In genomic region chr12:13268606-13269005, GRCh38 we compare ENCODE assay signal across 19 cellular contexts.
DNase-seq lines count a peak whose midpoint lies in the region; ATAC-seq, FAIRE-seq and TF ChIP-seq lines count a peak whose summit lies in the region.
"Had no signal": no experiment of that assay in that cellular context is flagged by ENCODE, and none has a peak within 500 bp of the region (broad histone marks: within the 10 kb centered on the region; RNA-seq: fewer than 3 reads in every experiment).

No MANE protein-coding gene starts in this region.

- H3K36me3 Mint-ChIP-seq in GM23338 (ENCODE audit: low read depth) (peaks cover 15% of the 10 kb centered on the region), nephron (ENCODE audit: low read depth) (no peaks in the 10 kb centered on the region)
- H3K36me3 Mint-ChIP-seq: CD14-positive monocyte; CD4-positive, alpha-beta memory T cell had no signal

- H3K27ac Mint-ChIP-seq in GM23338 (no peak overlapping the region), nephron (peak overlapping the region; percentile 26 to 87 (median 32))
- H3K27ac Mint-ChIP-seq: CD4-positive, alpha-beta memory T cell had no signal

- no peak for DNase-seq in GM23338 (ENCODE audit: low spot score)
- peak; percentile 56 for DNase-seq in islet precursor cell
- no peak for DNase-seq in urothelium cell line (ENCODE audit: low spot score)
- DNase-seq in left ventricle myocardium superior = no peak
- DNase-seq in cerebellar cortex (ENCODE audit: low spot score) = no peak
- DNase-seq: 8988T; Calu3; CD4-positive, alpha-beta memory T cell; DMS 273 treated with DMSO at 0.1 percent for 48 hours; DMS53; DND-41; EL; HCEC 1CT had no signal

- H3K27ac ChIP-seq in GM23338 (ENCODE audit: low read depth) = no peak overlapping the region
- H3K27ac ChIP-seq: BLaER1 had no signal

- no peak overlapping the region for H3K4me3 Mint-ChIP-seq in GM23338
- H3K4me3 Mint-ChIP-seq in nephron = no peak overlapping the region
- H3K4me3 Mint-ChIP-seq: CD14-positive monocyte; CD4-positive, alpha-beta memory T cell had no signal

- H3K9me3 Mint-ChIP-seq in GM23338 = peaks cover 16% of the 10 kb centered on the region; the same call in 2 of the 3 replicates
- H3K9me3 Mint-ChIP-seq in nephron = peaks cover 4% of the 10 kb centered on the region

- no peak overlapping the region for H3K4me2 ChIP-seq in GM23338
- H3K4me2 ChIP-seq: BLaER1 had no signal

- H3F3A ChIP-seq in GM23338 (replicated peaks; ENCODE audit: low read depth) = no peaks in the 10 kb centered on the region

- H3K27me3 ChIP-seq in GM23338 (ENCODE audit: insufficient read depth) = no peaks in the 10 kb centered on the region
- H3K27me3 ChIP-seq: BLaER1 had no signal

- no peaks in the 10 kb centered on the region for H4K20me1 ChIP-seq in GM23338 (replicated peaks; ENCODE audit: insufficient read depth)
- H4K20me1 ChIP-seq: BLaER1 had no signal

- peaks cover 6% of the 10 kb centered on the region for H3K27me3 Mint-ChIP-seq in GM23338 (ENCODE audit: insufficient read depth, low read depth, poor library complexity)
- peaks cover 4% of the 10 kb centered on the region for H3K27me3 Mint-ChIP-seq in nephron (ENCODE audit: low read depth)

- H3K4me1 Mint-ChIP-seq in GM23338 (peaks cover 16% of the 10 kb centered on the region), nephron (peaks cover 15% of the 10 kb centered on the region)
- H3K4me1 Mint-ChIP-seq: CD4-positive, alpha-beta memory T cell had no signal

- no peak overlapping the region for H3K4me3 ChIP-seq in GM23338
- H3K4me3 ChIP-seq: BLaER1, GM12878 had no signal

- peaks cover 31% of the 10 kb centered on the region for H3K9me2 ChIP-seq in GM23338 (ENCODE audit: insufficient read depth)

- ATAC-seq in GM23338 (no peak), left ventricle myocardium superior (no peak), GM21528 (IDR thresholded peaks at IDR 0.05; ENCODE audit: low FRiP score, unreplicated experiment) (no peak)
- ATAC-seq: GM12878 had no signal

- TF ChIP-seq CTCF in GM23338 (conservative IDR thresholded peaks at IDR 0.05; ENCODE audit: low read depth in 2 of 2) (no peak), nephron (IDR thresholded peaks at IDR 0.05; ENCODE audit: unreplicated experiment in 3 of 3) (no peak)

- FAIRE-seq in urothelium cell line (lab: Jason Lieb, UNC) = peak; percentile 58
- FAIRE-seq: GM12878, H54 had no signal

- peaks cover 6% of the 10 kb centered on the region for H3K4me1 ChIP-seq in GM23338 (ENCODE audit: insufficient read depth)

- intact Hi-C loops in left ventricle myocardium superior (cut with micrococcal nuclease) = no loop called here

- H3K79me2 ChIP-seq in GM23338 (replicated peaks; ENCODE audit: insufficient read depth) = no peaks in the 10 kb centered on the region

- peak overlapping the region; percentile 56 for H2AFZ ChIP-seq in GM23338

- H3K36me3 ChIP-seq in GM23338 (ENCODE audit: insufficient read depth) = no peaks in the 10 kb centered on the region; the same call in 1 of the 2 replicates
- H3K36me3 ChIP-seq: BLaER1 had no signal

TF ChIP-seq in GM23338, 12 proteins besides CTCF, POLR2A, EP300 and RAD21 (continues in another document):
- no peak for TF ChIP-seq EZH2phosphoT487 (IDR thresholded peaks at IDR 0.05; ENCODE audit: unreplicated experiment)
- no peak for TF ChIP-seq ZNF114 (CRISPR knock-in tag; IDR thresholded peaks at IDR 0.05)
- no peak for TF ChIP-seq STAT1 (IDR thresholded peaks at IDR 0.05; ENCODE audit: unreplicated experiment)
- TF ChIP-seq POLR2AphosphoS5 (IDR thresholded peaks at IDR 0.05; ENCODE audit: low read depth) = no peak
- no peak for TF ChIP-seq JUNB (IDR thresholded peaks at IDR 0.05; ENCODE audit: unreplicated experiment)
- no peak for TF ChIP-seq EZH2 (IDR thresholded peaks at IDR 0.05; ENCODE audit: low read depth, unreplicated experiment)
- no peak for TF ChIP-seq ZNF331 (CRISPR knock-in tag; IDR thresholded peaks at IDR 0.05; ENCODE audit: low read depth)
- TF ChIP-seq, protein P1, sequence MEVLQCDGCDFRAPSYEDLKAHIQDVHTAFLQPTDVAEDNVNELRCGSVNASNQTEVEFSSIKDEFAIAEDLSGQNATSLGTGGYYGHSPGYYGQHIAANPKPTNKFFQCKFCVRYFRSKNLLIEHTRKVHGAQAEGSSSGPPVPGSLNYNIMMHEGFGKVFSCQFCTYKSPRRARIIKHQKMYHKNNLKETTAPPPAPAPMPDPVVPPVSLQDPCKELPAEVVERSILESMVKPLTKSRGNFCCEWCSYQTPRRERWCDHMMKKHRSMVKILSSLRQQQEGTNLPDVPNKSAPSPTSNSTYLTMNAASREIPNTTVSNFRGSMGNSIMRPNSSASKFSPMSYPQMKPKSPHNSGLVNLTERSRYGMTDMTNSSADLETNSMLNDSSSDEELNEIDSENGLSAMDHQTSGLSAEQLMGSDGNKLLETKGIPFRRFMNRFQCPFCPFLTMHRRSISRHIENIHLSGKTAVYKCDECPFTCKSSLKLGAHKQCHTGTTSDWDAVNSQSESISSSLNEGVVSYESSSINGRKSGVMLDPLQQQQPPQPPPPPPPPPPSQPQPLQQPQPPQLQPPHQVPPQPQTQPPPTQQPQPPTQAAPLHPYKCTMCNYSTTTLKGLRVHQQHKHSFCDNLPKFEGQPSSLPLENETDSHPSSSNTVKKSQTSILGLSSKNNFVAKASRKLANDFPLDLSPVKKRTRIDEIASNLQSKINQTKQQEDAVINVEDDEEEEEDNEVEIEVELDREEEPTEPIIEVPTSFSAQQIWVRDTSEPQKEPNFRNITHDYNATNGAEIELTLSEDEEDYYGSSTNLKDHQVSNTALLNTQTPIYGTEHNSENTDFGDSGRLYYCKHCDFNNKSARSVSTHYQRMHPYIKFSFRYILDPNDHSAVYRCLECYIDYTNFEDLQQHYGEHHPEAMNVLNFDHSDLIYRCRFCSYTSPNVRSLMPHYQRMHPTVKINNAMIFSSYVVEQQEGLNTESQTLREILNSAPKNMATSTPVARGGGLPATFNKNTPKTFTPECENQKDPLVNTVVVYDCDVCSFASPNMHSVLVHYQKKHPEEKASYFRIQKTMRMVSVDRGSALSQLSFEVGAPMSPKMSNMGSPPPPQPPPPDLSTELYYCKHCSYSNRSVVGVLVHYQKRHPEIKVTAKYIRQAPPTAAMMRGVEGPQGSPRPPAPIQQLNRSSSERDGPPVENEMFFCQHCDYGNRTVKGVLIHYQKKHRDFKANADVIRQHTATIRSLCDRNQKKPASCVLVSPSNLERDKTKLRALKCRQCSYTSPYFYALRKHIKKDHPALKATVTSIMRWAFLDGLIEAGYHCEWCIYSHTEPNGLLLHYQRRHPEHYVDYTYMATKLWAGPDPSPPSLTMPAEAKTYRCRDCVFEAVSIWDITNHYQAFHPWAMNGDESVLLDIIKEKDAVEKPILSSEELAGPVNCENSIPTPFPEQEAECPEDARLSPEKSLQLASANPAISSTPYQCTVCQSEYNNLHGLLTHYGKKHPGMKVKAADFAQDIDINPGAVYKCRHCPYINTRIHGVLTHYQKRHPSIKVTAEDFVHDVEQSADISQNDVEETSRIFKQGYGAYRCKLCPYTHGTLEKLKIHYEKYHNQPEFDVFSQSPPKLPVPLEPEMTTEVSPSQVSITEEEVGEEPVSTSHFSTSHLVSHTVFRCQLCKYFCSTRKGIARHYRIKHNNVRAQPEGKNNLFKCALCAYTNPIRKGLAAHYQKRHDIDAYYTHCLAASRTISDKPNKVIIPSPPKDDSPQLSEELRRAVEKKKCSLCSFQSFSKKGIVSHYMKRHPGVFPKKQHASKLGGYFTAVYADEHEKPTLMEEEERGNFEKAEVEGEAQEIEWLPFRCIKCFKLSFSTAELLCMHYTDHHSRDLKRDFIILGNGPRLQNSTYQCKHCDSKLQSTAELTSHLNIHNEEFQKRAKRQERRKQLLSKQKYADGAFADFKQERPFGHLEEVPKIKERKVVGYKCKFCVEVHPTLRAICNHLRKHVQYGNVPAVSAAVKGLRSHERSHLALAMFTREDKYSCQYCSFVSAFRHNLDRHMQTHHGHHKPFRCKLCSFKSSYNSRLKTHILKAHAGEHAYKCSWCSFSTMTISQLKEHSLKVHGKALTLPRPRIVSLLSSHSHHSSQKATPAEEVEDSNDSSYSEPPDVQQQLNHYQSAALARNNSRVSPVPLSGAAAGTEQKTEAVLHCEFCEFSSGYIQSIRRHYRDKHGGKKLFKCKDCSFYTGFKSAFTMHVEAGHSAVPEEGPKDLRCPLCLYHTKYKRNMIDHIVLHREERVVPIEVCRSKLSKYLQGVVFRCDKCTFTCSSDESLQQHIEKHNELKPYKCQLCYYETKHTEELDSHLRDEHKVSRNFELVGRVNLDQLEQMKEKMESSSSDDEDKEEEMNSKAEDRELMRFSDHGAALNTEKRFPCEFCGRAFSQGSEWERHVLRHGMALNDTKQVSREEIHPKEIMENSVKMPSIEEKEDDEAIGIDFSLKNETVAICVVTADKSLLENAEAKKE (CRISPR knock-in tag; IDR thresholded peaks at IDR 0.05) = no peak
- TF ChIP-seq REST (IDR thresholded peaks at IDR 0.05; ENCODE audit: unreplicated experiment) = no peak
- no peak for TF ChIP-seq NANOG (IDR thresholded peaks at IDR 0.05; ENCODE audit: borderline replicate concordance)
